1 cellular context compared by ENCODE assay signal in the genomic region with DNA sequence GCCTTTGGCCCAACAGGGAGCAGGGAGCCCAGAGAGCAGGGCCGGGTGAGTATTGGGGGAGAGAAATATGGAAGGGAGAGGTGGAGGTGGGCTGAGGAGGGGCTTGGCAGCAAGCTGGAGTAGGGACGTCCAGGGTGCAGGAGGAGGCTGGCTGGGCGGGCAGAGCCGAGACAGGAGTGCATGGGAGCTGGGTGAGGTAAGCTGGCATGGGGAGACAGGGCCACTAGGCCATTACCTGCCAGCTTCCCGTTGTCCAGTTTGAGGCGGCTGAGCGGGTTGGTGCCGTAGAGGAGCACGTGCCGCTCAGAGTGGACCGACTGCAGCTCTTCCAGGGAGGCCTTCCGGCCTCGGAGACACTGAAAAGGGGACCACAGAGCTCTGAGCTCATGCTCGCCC.
TF ChIP-seq lines count a peak whose summit lies in the region.

No MANE protein-coding gene starts in this region.

TF ChIP-seq in K562, 482 proteins besides CTCF, POLR2A, EP300 and RAD21:
- TF ChIP-seq, protein P1, sequence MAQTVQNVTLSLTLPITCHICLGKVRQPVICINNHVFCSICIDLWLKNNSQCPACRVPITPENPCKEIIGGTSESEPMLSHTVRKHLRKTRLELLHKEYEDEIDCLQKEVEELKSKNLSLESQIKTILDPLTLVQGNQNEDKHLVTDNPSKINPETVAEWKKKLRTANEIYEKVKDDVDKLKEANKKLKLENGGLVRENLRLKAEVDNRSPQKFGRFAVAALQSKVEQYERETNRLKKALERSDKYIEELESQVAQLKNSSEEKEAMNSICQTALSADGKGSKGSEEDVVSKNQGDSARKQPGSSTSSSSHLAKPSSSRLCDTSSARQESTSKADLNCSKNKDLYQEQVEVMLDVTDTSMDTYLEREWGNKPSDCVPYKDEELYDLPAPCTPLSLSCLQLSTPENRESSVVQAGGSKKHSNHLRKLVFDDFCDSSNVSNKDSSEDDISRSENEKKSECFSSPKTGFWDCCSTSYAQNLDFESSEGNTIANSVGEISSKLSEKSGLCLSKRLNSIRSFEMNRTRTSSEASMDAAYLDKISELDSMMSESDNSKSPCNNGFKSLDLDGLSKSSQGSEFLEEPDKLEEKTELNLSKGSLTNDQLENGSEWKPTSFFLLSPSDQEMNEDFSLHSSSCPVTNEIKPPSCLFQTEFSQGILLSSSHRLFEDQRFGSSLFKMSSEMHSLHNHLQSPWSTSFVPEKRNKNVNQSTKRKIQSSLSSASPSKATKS (CRISPR knock-in tag; IDR thresholded peaks at IDR 0.05) = no peak
- peak; percentile 48 for TF ChIP-seq POLR2G (IDR thresholded peaks at IDR 0.05; ENCODE audit: low read depth, low read length)
